Comparison of ENCODE assay signal across 1 cellular context in the genomic region with DNA sequence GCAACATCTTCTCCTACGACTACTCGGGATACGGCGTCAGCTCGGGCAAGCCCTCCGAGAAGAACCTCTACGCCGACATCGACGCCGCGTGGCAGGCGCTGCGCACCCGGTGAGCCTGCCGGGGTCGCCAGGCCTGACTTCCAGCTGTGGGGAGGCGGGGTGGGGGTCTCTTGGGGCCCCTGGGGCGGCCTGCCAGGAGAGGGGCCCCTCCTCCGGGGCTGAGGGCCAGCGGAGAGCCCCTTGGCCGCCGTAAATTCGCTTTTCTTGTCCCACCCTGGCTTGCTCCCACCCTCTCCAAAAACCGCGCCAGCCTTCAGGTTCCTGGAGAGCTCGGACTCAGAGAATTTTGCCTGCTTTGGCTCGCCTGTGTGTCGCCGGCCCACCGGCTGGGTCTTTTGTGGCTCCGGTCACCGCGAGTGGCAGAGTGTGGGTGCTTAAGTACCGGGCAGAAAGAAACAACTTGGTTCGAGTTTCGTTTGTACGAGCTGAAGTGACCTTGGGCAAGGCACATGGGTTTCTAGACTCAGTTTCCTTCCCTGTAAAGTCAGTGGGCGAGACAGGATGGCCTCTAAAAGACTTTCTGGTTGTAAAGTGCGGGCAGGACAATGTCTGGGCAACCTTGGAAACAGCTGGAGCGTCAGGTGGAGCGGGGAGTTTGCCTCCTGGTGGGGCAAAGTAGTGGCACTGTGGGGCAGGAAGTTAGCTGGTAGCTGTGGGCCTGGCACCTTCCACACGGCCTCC.
A peak's percentile ranks its signal among the peaks of the same experiment; 100 is the strongest.
TF ChIP-seq lines count a peak whose summit lies in the region.

No MANE protein-coding gene starts in this region.

TF ChIP-seq in HepG2, 621 proteins besides CTCF, POLR2A, EP300 and RAD21 (continues in another document):
- TF ChIP-seq ZBTB39 (CRISPR knock-in tag; IDR thresholded peaks at IDR 0.05), result no peak
- TF ChIP-seq ZNF205 (CRISPR knock-in tag; IDR thresholded peaks at IDR 0.05), result no peak
- TF ChIP-seq, protein P1, sequence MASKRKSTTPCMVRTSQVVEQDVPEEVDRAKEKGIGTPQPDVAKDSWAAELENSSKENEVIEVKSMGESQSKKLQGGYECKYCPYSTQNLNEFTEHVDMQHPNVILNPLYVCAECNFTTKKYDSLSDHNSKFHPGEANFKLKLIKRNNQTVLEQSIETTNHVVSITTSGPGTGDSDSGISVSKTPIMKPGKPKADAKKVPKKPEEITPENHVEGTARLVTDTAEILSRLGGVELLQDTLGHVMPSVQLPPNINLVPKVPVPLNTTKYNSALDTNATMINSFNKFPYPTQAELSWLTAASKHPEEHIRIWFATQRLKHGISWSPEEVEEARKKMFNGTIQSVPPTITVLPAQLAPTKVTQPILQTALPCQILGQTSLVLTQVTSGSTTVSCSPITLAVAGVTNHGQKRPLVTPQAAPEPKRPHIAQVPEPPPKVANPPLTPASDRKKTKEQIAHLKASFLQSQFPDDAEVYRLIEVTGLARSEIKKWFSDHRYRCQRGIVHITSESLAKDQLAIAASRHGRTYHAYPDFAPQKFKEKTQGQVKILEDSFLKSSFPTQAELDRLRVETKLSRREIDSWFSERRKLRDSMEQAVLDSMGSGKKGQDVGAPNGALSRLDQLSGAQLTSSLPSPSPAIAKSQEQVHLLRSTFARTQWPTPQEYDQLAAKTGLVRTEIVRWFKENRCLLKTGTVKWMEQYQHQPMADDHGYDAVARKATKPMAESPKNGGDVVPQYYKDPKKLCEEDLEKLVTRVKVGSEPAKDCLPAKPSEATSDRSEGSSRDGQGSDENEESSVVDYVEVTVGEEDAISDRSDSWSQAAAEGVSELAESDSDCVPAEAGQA (IDR thresholded peaks at IDR 0.05; ENCODE audit: low read depth), result no peak
- TF ChIP-seq, protein P1 (CRISPR knock-in tag; IDR thresholded peaks at IDR 0.05; ENCODE audit: borderline replicate concordance), result no peak
- peak; percentile 44; the same call in 1 of the 2 replicates for TF ChIP-seq ZNF800 (CRISPR knock-in tag; IDR thresholded peaks at IDR 0.05)
- no peak for TF ChIP-seq PLRG1 (conservative IDR thresholded peaks at IDR 0.05)
- TF ChIP-seq ZNF841 (CRISPR knock-in tag; IDR thresholded peaks at IDR 0.05; ENCODE audit: borderline replicate concordance), result no peak
- no peak for TF ChIP-seq YY1 (IDR thresholded peaks at IDR 0.05; ENCODE audit: insufficient read depth, insufficient replicate concordance, low read depth, low read length)
- no peak for TF ChIP-seq SMAD9 (CRISPR knock-in tag; IDR thresholded peaks at IDR 0.05)
- TF ChIP-seq ZFY (CRISPR knock-in tag; IDR thresholded peaks at IDR 0.05), result peak; percentile 0; the same call in 1 of the 2 replicates
- 0 out of 2 replicates have a peak, but pooled peaks have one; percentile 5 for TF ChIP-seq GABPB1 (CRISPR knock-in tag; IDR thresholded peaks at IDR 0.05)
- TF ChIP-seq, protein P2, sequence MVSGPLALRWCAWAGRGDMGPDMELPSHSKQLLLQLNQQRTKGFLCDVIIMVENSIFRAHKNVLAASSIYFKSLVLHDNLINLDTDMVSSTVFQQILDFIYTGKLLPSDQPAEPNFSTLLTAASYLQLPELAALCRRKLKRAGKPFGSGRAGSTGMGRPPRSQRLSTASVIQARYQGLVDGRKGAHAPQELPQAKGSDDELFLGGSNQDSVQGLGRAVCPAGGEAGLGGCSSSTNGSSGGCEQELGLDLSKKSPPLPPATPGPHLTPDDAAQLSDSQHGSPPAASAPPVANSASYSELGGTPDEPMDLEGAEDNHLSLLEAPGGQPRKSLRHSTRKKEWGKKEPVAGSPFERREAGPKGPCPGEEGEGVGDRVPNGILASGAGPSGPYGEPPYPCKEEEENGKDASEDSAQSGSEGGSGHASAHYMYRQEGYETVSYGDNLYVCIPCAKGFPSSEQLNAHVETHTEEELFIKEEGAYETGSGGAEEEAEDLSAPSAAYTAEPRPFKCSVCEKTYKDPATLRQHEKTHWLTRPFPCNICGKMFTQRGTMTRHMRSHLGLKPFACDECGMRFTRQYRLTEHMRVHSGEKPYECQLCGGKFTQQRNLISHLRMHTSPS (CRISPR knock-in tag; IDR thresholded peaks at IDR 0.05; ENCODE audit: low read depth), result peak; percentile 71; the same call in 1 of the 2 replicates
- TF ChIP-seq ZMAT3 (CRISPR knock-in tag; conservative IDR thresholded peaks at IDR 0.05), result 0 out of 2 replicates have a peak, but pooled peaks have one; percentile 11
- TF ChIP-seq ZC3H4 (CRISPR knock-in tag; IDR thresholded peaks at IDR 0.05; ENCODE audit: borderline replicate concordance), result no peak
- no peak for TF ChIP-seq NFYB (CRISPR knock-in tag; IDR thresholded peaks at IDR 0.05)
- peak; percentile 9; the same call in 1 of the 2 replicates for TF ChIP-seq PHF8 (CRISPR knock-in tag; IDR thresholded peaks at IDR 0.05)
- no peak for TF ChIP-seq ZNF577 (CRISPR knock-in tag; IDR thresholded peaks at IDR 0.05; ENCODE audit: borderline replicate concordance, low read depth)
- TF ChIP-seq ZSCAN20 (CRISPR knock-in tag; IDR thresholded peaks at IDR 0.05; ENCODE audit: borderline replicate concordance), result no peak
- TF ChIP-seq HNRNPLL (IDR thresholded peaks at IDR 0.05; ENCODE audit: low read depth, low read length, poor library complexity, severe bottlenecking), result peak; percentile 19
- no peak for TF ChIP-seq HNF4A (CRISPR knock-in tag; IDR thresholded peaks at IDR 0.05)
- no peak for TF ChIP-seq MTF2 (CRISPR knock-in tag; IDR thresholded peaks at IDR 0.05; ENCODE audit: borderline replicate concordance)
- TF ChIP-seq ASH2L (IDR thresholded peaks at IDR 0.05; ENCODE audit: insufficient read length, low read depth, low read length), result peak; percentile 42
- no peak for TF ChIP-seq ADNP (CRISPR knock-in tag; IDR thresholded peaks at IDR 0.05)
- no peak for TF ChIP-seq HOXA5 (CRISPR knock-in tag; IDR thresholded peaks at IDR 0.05)
- TF ChIP-seq ZNF687 (CRISPR knock-in tag; IDR thresholded peaks at IDR 0.05), result peak; percentile 44
- no peak for TF ChIP-seq ZNF616 (CRISPR knock-in tag; IDR thresholded peaks at IDR 0.05; ENCODE audit: low read depth)
- TF ChIP-seq, protein P3, sequence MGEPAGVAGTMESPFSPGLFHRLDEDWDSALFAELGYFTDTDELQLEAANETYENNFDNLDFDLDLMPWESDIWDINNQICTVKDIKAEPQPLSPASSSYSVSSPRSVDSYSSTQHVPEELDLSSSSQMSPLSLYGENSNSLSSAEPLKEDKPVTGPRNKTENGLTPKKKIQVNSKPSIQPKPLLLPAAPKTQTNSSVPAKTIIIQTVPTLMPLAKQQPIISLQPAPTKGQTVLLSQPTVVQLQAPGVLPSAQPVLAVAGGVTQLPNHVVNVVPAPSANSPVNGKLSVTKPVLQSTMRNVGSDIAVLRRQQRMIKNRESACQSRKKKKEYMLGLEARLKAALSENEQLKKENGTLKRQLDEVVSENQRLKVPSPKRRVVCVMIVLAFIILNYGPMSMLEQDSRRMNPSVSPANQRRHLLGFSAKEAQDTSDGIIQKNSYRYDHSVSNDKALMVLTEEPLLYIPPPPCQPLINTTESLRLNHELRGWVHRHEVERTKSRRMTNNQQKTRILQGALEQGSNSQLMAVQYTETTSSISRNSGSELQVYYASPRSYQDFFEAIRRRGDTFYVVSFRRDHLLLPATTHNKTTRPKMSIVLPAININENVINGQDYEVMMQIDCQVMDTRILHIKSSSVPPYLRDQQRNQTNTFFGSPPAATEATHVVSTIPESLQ (CRISPR knock-in tag; conservative IDR thresholded peaks at IDR 0.05), result no peak
- TF ChIP-seq ATF7 (IDR thresholded peaks at IDR 0.05), result no peak
- no peak for TF ChIP-seq ATF7 (CRISPR knock-in tag; IDR thresholded peaks at IDR 0.05)
- TF ChIP-seq, protein P4, sequence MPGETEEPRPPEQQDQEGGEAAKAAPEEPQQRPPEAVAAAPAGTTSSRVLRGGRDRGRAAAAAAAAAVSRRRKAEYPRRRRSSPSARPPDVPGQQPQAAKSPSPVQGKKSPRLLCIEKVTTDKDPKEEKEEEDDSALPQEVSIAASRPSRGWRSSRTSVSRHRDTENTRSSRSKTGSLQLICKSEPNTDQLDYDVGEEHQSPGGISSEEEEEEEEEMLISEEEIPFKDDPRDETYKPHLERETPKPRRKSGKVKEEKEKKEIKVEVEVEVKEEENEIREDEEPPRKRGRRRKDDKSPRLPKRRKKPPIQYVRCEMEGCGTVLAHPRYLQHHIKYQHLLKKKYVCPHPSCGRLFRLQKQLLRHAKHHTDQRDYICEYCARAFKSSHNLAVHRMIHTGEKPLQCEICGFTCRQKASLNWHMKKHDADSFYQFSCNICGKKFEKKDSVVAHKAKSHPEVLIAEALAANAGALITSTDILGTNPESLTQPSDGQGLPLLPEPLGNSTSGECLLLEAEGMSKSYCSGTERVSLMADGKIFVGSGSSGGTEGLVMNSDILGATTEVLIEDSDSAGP (CRISPR knock-in tag; IDR thresholded peaks at IDR 0.05; ENCODE audit: borderline replicate concordance), result 0 out of 2 replicates have a peak, but pooled peaks have one; percentile 0
- TF ChIP-seq KDM2A (CRISPR knock-in tag; IDR thresholded peaks at IDR 0.05; ENCODE audit: borderline replicate concordance, low read depth), result peak; percentile 28; the same call in 1 of the 2 replicates
- no peak for TF ChIP-seq JUNB (CRISPR knock-in tag; IDR thresholded peaks at IDR 0.05; ENCODE audit: borderline replicate concordance)
